ENCODE assay signal across 10 cellular contexts in genomic region chr16:67001159-67001486, GRCh38. TPM values are rescaled to one million over a fixed set of nuclear protein-coding genes. Genes with fewer than 3 reads are reported as not detected.
DNase-seq lines count a peak whose midpoint lies in the region; ATAC-seq and TF ChIP-seq lines count a peak whose summit lies in the region.
"Had no signal": no experiment of that assay in that cellular context is flagged by ENCODE, and none has a peak within 500 bp of the region (broad histone marks: within the 10 kb centered on the region; RNA-seq: fewer than 3 reads in every experiment).

No MANE protein-coding gene starts in this region.

- CTCF ChIA-PET in mammary epithelial cell (lab: Charles Lee; ENCODE audit: low non-redundant PET): no interaction called here

- peaks cover 0 to 31% (median 14%) of the 10 kb centered on the region in 12 donors for H3K4me1 ChIP-seq in heart left ventricle
- H3K4me1 ChIP-seq in mammary epithelial cell (ENCODE audit: insufficient read depth, low read length): peaks cover 16% of the 10 kb centered on the region
- no peaks in the 10 kb centered on the region for H3K4me1 ChIP-seq in mesendoderm (ENCODE audit: control insufficient read depth, low read depth, low read length)
- no peaks in the 10 kb centered on the region for H3K4me1 ChIP-seq in urinary bladder (ENCODE audit: insufficient read depth)

- in situ Hi-C loops in mammary epithelial cell (cut with MboI; ENCODE audit: low sequenced_read_pairs in 2 of 2): no loop called here

- ATAC-seq in heart left ventricle (no peak), left ventricle myocardium superior (no peak), GM19023 (IDR thresholded peaks at IDR 0.05; ENCODE audit: unreplicated experiment) (no peak), HG03139 (IDR thresholded peaks at IDR 0.05; ENCODE audit: unreplicated experiment) (no peak)

- dilution Hi-C loops in mammary epithelial cell (cut with HindIII; ENCODE audit: low sequenced_read_pairs): no loop called here

- no peak overlapping the region for H3K27ac ChIP-seq in heart left ventricle
- no peak overlapping the region for H3K27ac ChIP-seq in mammary epithelial cell (ENCODE audit: insufficient read depth, low read depth, low read length)
- H3K27ac ChIP-seq in mesendoderm (ENCODE audit: low read depth, low read length): no peak overlapping the region
- no peak overlapping the region for H3K27ac ChIP-seq in urinary bladder (ENCODE audit: low read depth)

- H3K9ac ChIP-seq in mammary epithelial cell (ENCODE audit: insufficient read depth, low read length): no peak overlapping the region
- peak overlapping the region; percentile 24 for H3K9ac ChIP-seq in mesendoderm (ENCODE audit: low read length)

- no peak overlapping the region for H2AK5ac ChIP-seq in mesendoderm (ENCODE audit: low read length)

- H4K20me1 ChIP-seq in mammary epithelial cell (ENCODE audit: insufficient read depth, low read length): no peaks in the 10 kb centered on the region

- H3K79me2 ChIP-seq in mammary epithelial cell (ENCODE audit: insufficient read depth, low read length): no peaks in the 10 kb centered on the region
- no peaks in the 10 kb centered on the region for H3K79me2 ChIP-seq in mesendoderm (ENCODE audit: control insufficient read depth, insufficient read depth, low read length)

- peak overlapping the region in 11 of 12 donors; percentile 33 to 65 (median 58) for H3K4me3 ChIP-seq in heart left ventricle
- peak overlapping the region in 1 of 3 experiments; percentile 6 for H3K4me3 ChIP-seq in mammary epithelial cell (replicated peaks in 1 of 3; ENCODE audit: insufficient read depth in 1 of 3, low read depth in 2 of 3, low read length in 3 of 3)
- H3K4me3 ChIP-seq in mesendoderm (ENCODE audit: low read length): no peak overlapping the region
- peak overlapping the region; percentile 43 for H3K4me3 ChIP-seq in urinary bladder (ENCODE audit: low read depth, low read length)

- peak overlapping the region; percentile 49 for H3K56ac ChIP-seq in mesendoderm (ENCODE audit: low read length)

- H3K18ac ChIP-seq in mesendoderm (ENCODE audit: low read length): no peak overlapping the region

- no peak overlapping the region for H4K8ac ChIP-seq in mesendoderm (ENCODE audit: low read depth, low read length)

- H3K9me3 ChIP-seq in heart left ventricle (no peaks in the 10 kb centered on the region), mammary epithelial cell (replicated peaks; ENCODE audit: insufficient read depth, low read length) (no peaks in the 10 kb centered on the region)

- no peak overlapping the region for H4K5ac ChIP-seq in mesendoderm (ENCODE audit: low read length)

- DNase-seq in heart left ventricle (no peak), left ventricle myocardium superior (no peak), mammary epithelial cell (no peak), mesendoderm (no peak), iPS-NIHi11 (ENCODE audit: low spot score) (no peak)
- DNase-seq: amniotic stem cell, DMS 273 treated with DMSO at 0.1 percent for 48 hours had no signal

- no peak overlapping the region for H3K4ac ChIP-seq in mesendoderm (ENCODE audit: low read depth, low read length)

- 6 to 14% (median 11%) methylated on average over 18 to 23 of the region's 23 CpGs for WGBS in heart left ventricle, 4 donors
- WGBS in mammary epithelial cell (ENCODE audit: low coverage, missing lambda C conversion rate): 57% methylated on average over 7 of the region's 23 CpGs
- WGBS in mesendoderm (ENCODE audit: extremely low coverage, insufficient coverage, low lambda C conversion rate): no CpG with 5 or more reads among the region's 23 CpGs
- WGBS in urinary bladder: 13% methylated on average over 23 of the region's 23 CpGs

- H2BK120ac ChIP-seq in mesendoderm (ENCODE audit: low read depth, low read length): no peak overlapping the region

- TF ChIP-seq POLR2A in heart left ventricle (IDR thresholded peaks at IDR 0.05): no peak

- H2BK15ac ChIP-seq in mesendoderm (replicated peaks; ENCODE audit: low read depth): no peak overlapping the region

- intact Hi-C loops in heart left ventricle (cut with DNase I) (no loop called here), left ventricle myocardium superior (cut with micrococcal nuclease) (no loop called here), mammary epithelial cell (cut with micrococcal nuclease) (no loop called here)

- H3K27me3 ChIP-seq in heart left ventricle: peaks cover 0 to 8% (median 0%) of the 10 kb centered on the region in 9 donors
- H3K27me3 ChIP-seq in mammary epithelial cell (ENCODE audit: insufficient read depth, low read length): no peaks in the 10 kb centered on the region
- H3K27me3 ChIP-seq in mesendoderm (ENCODE audit: insufficient read depth, low read length, poor library complexity): no peaks in the 10 kb centered on the region

- no peak overlapping the region for H3K23ac ChIP-seq in mesendoderm (ENCODE audit: low read length)

- BruUV-seq in mammary epithelial cell (replicated peaks; lab: Mats Ljungman, UMichigan): no TSS peak

- no peak for TF ChIP-seq CTCF in heart left ventricle (IDR thresholded peaks at IDR 0.05)
- TF ChIP-seq CTCF in mammary epithelial cell (conservative IDR thresholded peaks at IDR 0.05 in 1 of 2, IDR thresholded peaks at IDR 0.05 in 1 of 2; ENCODE audit: extremely low read depth in 1 of 2, insufficient read depth in 1 of 2, low read depth in 1 of 2, low read length in 2 of 2): no peak

- no peaks in the 10 kb centered on the region for H3K79me1 ChIP-seq in mesendoderm (ENCODE audit: low read length)

- peak overlapping the region; percentile 33 for H2AFZ ChIP-seq in mammary epithelial cell (ENCODE audit: low read depth, low read length)

- H3K4me2 ChIP-seq in mammary epithelial cell (ENCODE audit: insufficient read depth, low read depth, low read length) (peak overlapping the region; percentile 61), mesendoderm (ENCODE audit: low read length) (peak overlapping the region; percentile 42)

- H3K36me3 ChIP-seq in heart left ventricle: no peaks in the 10 kb centered on the region
- no peaks in the 10 kb centered on the region for H3K36me3 ChIP-seq in mammary epithelial cell (ENCODE audit: insufficient read depth, low read length)
- no peaks in the 10 kb centered on the region for H3K36me3 ChIP-seq in mesendoderm (ENCODE audit: control insufficient read depth, insufficient read depth, low read length)
- H3K36me3 ChIP-seq in urinary bladder (ENCODE audit: insufficient read depth): no peaks in the 10 kb centered on the region

- no peak overlapping the region for H2BK5ac ChIP-seq in mesendoderm (ENCODE audit: low read length)

RNA-seq across cellular contexts. Expression of gene CES4A, which starts 12.7 kb away (rescaled TPM):
- total RNA-seq in heart left ventricle (10 to 100 TPM in 2 of 9 donors, 1 to 10 TPM in 7; 3.5 to 26.8 (median 7.1) TPM), left ventricle myocardium superior (6.7 TPM), mammary epithelial cell (1 to 10 TPM; 2.7 to 3.6 TPM), urinary bladder (4.9 TPM)
- polyA plus RNA-seq in heart left ventricle (10 to 100 TPM in 1 of 2 donors, 1 to 10 TPM in 1; 8.1 to 16.6 TPM), mammary epithelial cell (4.8 TPM), urinary bladder (4.0 TPM)
- polyA minus RNA-seq in mammary epithelial cell: 2.3 TPM
- polyA plus RNA-seq in mesendoderm (2013, experiment 1 of 2): 0.31 TPM
- 0.25 TPM for polyA plus RNA-seq in mesendoderm (2013, experiment 2 of 2)

RNA-seq across cellular contexts. Expression of gene CBFB, which starts 27.8 kb away (rescaled TPM):
- total RNA-seq in heart left ventricle (10 to 100 TPM; 16.4 to 53.6 (median 28.1) TPM), left ventricle myocardium superior (24.2 TPM), mammary epithelial cell (10 to 100 TPM; 80.4 to 81.3 TPM), urinary bladder (62.5 TPM)
- polyA plus RNA-seq in heart left ventricle (10 to 100 TPM; 11.3 to 41.0 TPM), mammary epithelial cell (36.9 TPM), urinary bladder (19.3 TPM)
- polyA minus RNA-seq in mammary epithelial cell: 17.5 TPM
- polyA plus RNA-seq in mesendoderm (2013, experiment 1 of 2): 35.4 TPM
- 45.8 TPM for polyA plus RNA-seq in mesendoderm (2013, experiment 2 of 2)

RNA-seq across cellular contexts. Expression of gene CES3, which starts 40.1 kb away (rescaled TPM):
- total RNA-seq in heart left ventricle (1 to 10 TPM in 3 of 9 donors, under 1 TPM in 6; 0.51 to 1.7 (median 0.88) TPM), left ventricle myocardium superior (1.6 TPM), mammary epithelial cell (1 to 10 TPM; 1.3 to 3.5 TPM), urinary bladder (not detected)
- polyA plus RNA-seq in heart left ventricle (1 to 10 TPM in 1 of 2 donors, under 1 TPM in 1; 0.08 to 1.1 TPM), mammary epithelial cell (2.0 TPM), urinary bladder (0.19 TPM)
- 2.6 TPM for polyA minus RNA-seq in mammary epithelial cell
- polyA plus RNA-seq in mesendoderm (2013, experiment 1 of 2): 0.46 TPM
- polyA plus RNA-seq in mesendoderm (2013, experiment 2 of 2): 0.42 TPM
